ENCODE assay signal across 35 cellular contexts in genomic region chr9:128731093-128731492, GRCh38.
"Had no signal": no experiment of that assay in that cellular context is flagged by ENCODE, and none has a peak within 500 bp of the region (broad histone marks: within the 10 kb centered on the region; RNA-seq: fewer than 3 reads in every experiment).

No MANE protein-coding gene starts in this region.

- H3K27ac Mint-ChIP-seq: activated B cell treated with CpG ODN at 0.5 μM for 24 hours; activated CD4-positive, alpha-beta memory T cell treated with anti-CD3 and anti-CD28 coated beads for 36 hours; activated CD4-positive, alpha-beta T cell treated with anti-CD3 and anti-CD28 coated beads, Interleukin-2, amount 10 ng/mL, durations not matched to agents 7 days and 5 days; activated CD8-positive, alpha-beta T cell treated with anti-CD3 and anti-CD28 coated beads for 36 hours; activated naive CD4-positive, alpha-beta T cell treated with anti-CD3 and anti-CD28 coated beads for 36 hours; activated naive CD8-positive, alpha-beta T cell treated with anti-CD3 and anti-CD28 coated beads for 36 hours; activated T-cell treated with anti-CD3 and anti-CD28 coated beads, Interleukin-2, amount 50 U/mL, for 72 hours; activated T-helper 1 cell treated with anti-CD3 and anti-CD28 coated beads, Interleukin-12 subunit alpha, Interleukin-12 subunit beta, Interleukin-2, Interleukin-4 antibody, amounts not matched to agents 30 ng/mL and 10 ng/mL and 1 ng/mL, durations not matched to agents 14 hours and 24 hours and 36 hours; activated T-helper 17 cell treated with anti-CD3 and anti-CD28 coated beads, Interleukin-2, amount 50 U/mL, for 72 hours; T-helper 1 cell treated with Interleukin-12 subunit alpha and Interleukin-12 subunit beta and Interleukin-4 antibody, amounts not matched to agents 30 μg/mL and 1 μg/mL, for 36 hours; T-helper 2 cell treated with Interferon-gamma antibody and Interleukin-4, amounts not matched to agents 5 μg/mL and 100 μg/mL, for 36 hours had no signal

- H3K27ac ChIP-seq: adrenal gland, body of pancreas, brain microvascular endothelial cell, breast epithelium, VCaP had no signal

- H3K4me3 Mint-ChIP-seq: activated B cell treated with CpG ODN at 0.5 μM for 24 hours; activated CD4-positive, alpha-beta memory T cell treated with anti-CD3 and anti-CD28 coated beads for 36 hours; activated CD4-positive, alpha-beta T cell treated with anti-CD3 and anti-CD28 coated beads, Interleukin-2, amount 10 ng/mL, durations not matched to agents 7 days and 5 days; activated CD8-positive, alpha-beta T cell treated with anti-CD3 and anti-CD28 coated beads for 36 hours; activated naive CD4-positive, alpha-beta T cell treated with anti-CD3 and anti-CD28 coated beads for 36 hours; activated naive CD8-positive, alpha-beta T cell treated with anti-CD3 and anti-CD28 coated beads for 36 hours; activated T-cell treated with anti-CD3 and anti-CD28 coated beads, Interleukin-2, amount 50 U/mL, for 4 hours; activated T-cell treated with anti-CD3 and anti-CD28 coated beads, Interleukin-2, amount 50 U/mL, for 72 hours; activated T-helper 1 cell treated with anti-CD3 and anti-CD28 coated beads, Interleukin-12 subunit alpha, Interleukin-12 subunit beta, Interleukin-2, Interleukin-4 antibody, amounts not matched to agents 30 ng/mL and 10 ng/mL and 1 ng/mL, durations not matched to agents 14 hours and 24 hours and 36 hours; activated T-helper 17 cell treated with anti-CD3 and anti-CD28 coated beads, Interleukin-2, amount 50 U/mL, for 72 hours; T-helper 1 cell treated with Interleukin-12 subunit alpha and Interleukin-12 subunit beta and Interleukin-4 antibody, amounts not matched to agents 30 μg/mL and 1 μg/mL, for 36 hours; T-helper 2 cell treated with Interferon-gamma antibody and Interleukin-4, amounts not matched to agents 5 μg/mL and 100 μg/mL, for 36 hours had no signal

- ATAC-seq: activated CD8-positive, alpha-beta T cell treated with anti-CD3 and anti-CD28 coated beads for 36 hours; activated naive CD4-positive, alpha-beta T cell treated with anti-CD3 and anti-CD28 coated beads, Interleukin-2, amount 50 U/mL, for 72 hours; activated T-cell treated with anti-CD3 and anti-CD28 coated beads, Interleukin-2, amount 50 U/mL, for 4 hours; activated T-cell treated with anti-CD3 and anti-CD28 coated beads, Interleukin-2, amount 50 U/mL, for 72 hours; activated T-helper 17 cell treated with anti-CD3 and anti-CD28 coated beads, Interleukin-2, amount 50 U/mL, for 72 hours; body of pancreas had no signal

- DNase-seq: activated B cell treated with CpG ODN at 0.5 μM for 24 hours; activated CD4-positive, alpha-beta memory T cell treated with anti-CD3 and anti-CD28 coated beads for 36 hours; activated CD4-positive, alpha-beta T cell treated with anti-CD3 and anti-CD28 coated beads for 4 hours; activated CD4-positive, alpha-beta T cell treated with anti-CD3 and anti-CD28 coated beads, Interleukin-2, amount 10 ng/mL, durations not matched to agents 7 days and 5 days; activated CD4-positive, alpha-beta T cell treated with anti-CD3 and anti-CD28 coated beads, Interleukin-2, amount 50 U/mL, for 4 hours; activated CD4-positive, CD25-positive, alpha-beta regulatory T cell treated with anti-CD3 and anti-CD28 coated beads, Interleukin-2, amount 50 U/mL, for 72 hours; activated CD8-positive, alpha-beta memory T cell treated with anti-CD3 and anti-CD28 coated beads, Interleukin-2, amount 50 U/mL, for 4 hours; activated CD8-positive, alpha-beta T cell treated with anti-CD3 and anti-CD28 coated beads for 36 hours; activated effector memory CD4-positive, alpha-beta T cell treated with anti-CD3 and anti-CD28 coated beads, Interleukin-2, amount 50 U/mL, for 16 hours; activated gamma-delta T cell treated with Interleukin-2 at 50 U/mL for 16 hours; activated naive CD4-positive, alpha-beta T cell; activated naive CD4-positive, alpha-beta T cell treated with anti-CD3 and anti-CD28 coated beads for 36 hours; activated naive CD4-positive, alpha-beta T cell treated with anti-CD3 and anti-CD28 coated beads, Interleukin-2, amount 50 U/mL, for 16 hours; activated naive CD8-positive, alpha-beta T cell treated with anti-CD3 and anti-CD28 coated beads for 36 hours; activated T-cell treated with anti-CD3 and anti-CD28 coated beads for 4 hours; activated T-cell treated with anti-CD3 and anti-CD28 coated beads, Interleukin-2, amount 50 U/mL, for 1 hour; activated T-cell treated with anti-CD3 and anti-CD28 coated beads, Interleukin-2, amount 50 U/mL, for 4 hours; activated T-cell treated with anti-CD3 and anti-CD28 coated beads, Interleukin-2, amount 50 U/mL, for 72 hours; adrenal gland; amniotic stem cell; aorta; body of pancreas; brain microvascular endothelial cell; central memory CD4-positive, alpha-beta T cell; cerebellar nuclear complex; T-helper 1 cell; T-helper 2 cell; T-helper 9 cell had no signal

- H3K4me1 ChIP-seq: breast epithelium had no signal

- H3K36me3 ChIP-seq: breast epithelium had no signal

- H3K27me3 ChIP-seq: adrenal gland, body of pancreas, brain microvascular endothelial cell, breast epithelium had no signal

- H3K4me3 ChIP-seq: adrenal gland, body of pancreas, breast epithelium had no signal

- H3K27me3 Mint-ChIP-seq: activated B cell treated with CpG ODN at 0.5 μM for 24 hours; activated CD4-positive, alpha-beta memory T cell treated with anti-CD3 and anti-CD28 coated beads for 36 hours; activated CD4-positive, alpha-beta T cell treated with anti-CD3 and anti-CD28 coated beads, Interleukin-2, amount 10 ng/mL, durations not matched to agents 7 days and 5 days; activated CD8-positive, alpha-beta T cell treated with anti-CD3 and anti-CD28 coated beads for 36 hours; activated naive CD8-positive, alpha-beta T cell treated with anti-CD3 and anti-CD28 coated beads for 36 hours; activated T-helper 17 cell treated with anti-CD3 and anti-CD28 coated beads, Interleukin-2, amount 50 U/mL, for 72 hours had no signal

- H3K4me1 Mint-ChIP-seq: activated B cell treated with CpG ODN at 0.5 μM for 24 hours had no signal

- H3K9me3 ChIP-seq: adrenal gland, body of pancreas, breast epithelium had no signal

- H3K9me3 Mint-ChIP-seq: activated B cell treated with CpG ODN at 0.5 μM for 24 hours; activated CD4-positive, alpha-beta memory T cell treated with anti-CD3 and anti-CD28 coated beads for 36 hours; activated CD4-positive, alpha-beta T cell treated with anti-CD3 and anti-CD28 coated beads, Interleukin-2, amount 10 ng/mL, durations not matched to agents 7 days and 5 days; activated CD8-positive, alpha-beta T cell treated with anti-CD3 and anti-CD28 coated beads for 36 hours; activated naive CD4-positive, alpha-beta T cell treated with anti-CD3 and anti-CD28 coated beads for 36 hours; activated naive CD4-positive, alpha-beta T cell treated with anti-CD3 and anti-CD28 coated beads, Interleukin-2, amount 50 U/mL, for 72 hours; activated naive CD8-positive, alpha-beta T cell treated with anti-CD3 and anti-CD28 coated beads for 36 hours; activated T-cell treated with anti-CD3 and anti-CD28 coated beads, Interleukin-2, amount 50 U/mL, for 4 hours; activated T-cell treated with anti-CD3 and anti-CD28 coated beads, Interleukin-2, amount 50 U/mL, for 72 hours; activated T-helper 1 cell treated with anti-CD3 and anti-CD28 coated beads, Interleukin-12 subunit alpha, Interleukin-12 subunit beta, Interleukin-2, Interleukin-4 antibody, amounts not matched to agents 30 ng/mL and 10 ng/mL and 1 ng/mL, durations not matched to agents 14 hours and 24 hours and 36 hours; activated T-helper 17 cell treated with anti-CD3 and anti-CD28 coated beads, Interleukin-2, amount 50 U/mL, for 72 hours; T-helper 1 cell treated with Interleukin-12 subunit alpha and Interleukin-12 subunit beta and Interleukin-4 antibody, amounts not matched to agents 30 μg/mL and 1 μg/mL, for 36 hours; T-helper 2 cell treated with Interferon-gamma antibody and Interleukin-4, amounts not matched to agents 5 μg/mL and 100 μg/mL, for 36 hours had no signal

- H3K36me3 Mint-ChIP-seq: activated naive CD4-positive, alpha-beta T cell treated with anti-CD3 and anti-CD28 coated beads, Interleukin-2, amount 50 U/mL, for 72 hours; activated naive CD8-positive, alpha-beta T cell treated with anti-CD3 and anti-CD28 coated beads for 36 hours had no signal
